Comparison of ENCODE assay signal across 18 cellular contexts in the genomic region with DNA sequence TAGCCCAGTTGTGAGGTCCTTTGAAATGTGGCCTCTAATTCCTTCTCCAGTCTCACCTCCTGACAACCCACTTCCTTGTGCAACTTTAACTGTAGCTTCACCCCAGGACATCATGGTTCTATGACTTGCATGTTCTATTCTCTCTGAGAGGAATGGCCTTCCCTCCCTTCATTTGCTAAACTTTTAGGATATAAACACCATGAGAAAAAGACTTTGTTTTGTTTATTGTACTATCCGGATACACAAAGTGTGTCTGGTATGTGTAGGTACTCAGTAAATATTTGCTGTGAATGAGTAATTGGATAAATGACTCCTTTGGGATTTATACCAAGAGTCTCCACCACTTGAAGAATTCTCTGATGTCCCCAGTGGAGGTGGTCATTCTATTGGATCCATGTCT.
"Had no signal": no experiment of that assay in that cellular context is flagged by ENCODE, and none has a peak within 500 bp of the region (broad histone marks: within the 10 kb centered on the region; RNA-seq: fewer than 3 reads in every experiment).

No MANE protein-coding gene starts in this region.

- H3K9me3 Mint-ChIP-seq: stimulated activated naive CD8-positive, alpha-beta T cell treated with anti-CD3 and anti-CD28 coated beads, Interleukin-15, Interleukin-2, amounts not matched to agents 100 ng/mL and 50 ng/mL, for 24 hours had no signal

- H3K4me3 Mint-ChIP-seq: central memory CD8-positive, alpha-beta T cell; naive thymus-derived CD4-positive, alpha-beta T cell; stimulated activated memory B cell treated with anti-CD40 and anti-IgM and Interleukin-4, amounts not matched to agents 10 μg/mL and 1 μg/mL and 100 μg/mL, for 72 hours; stimulated activated naive CD8-positive, alpha-beta T cell treated with anti-CD3 and anti-CD28 coated beads, Interleukin-15, Interleukin-2, amounts not matched to agents 100 ng/mL and 50 ng/mL, for 24 hours had no signal

- H3K36me3 Mint-ChIP-seq: stimulated activated memory B cell treated with anti-CD40 and anti-IgM and Interleukin-4, amounts not matched to agents 10 μg/mL and 1 μg/mL and 100 μg/mL, for 72 hours had no signal

- H3K27ac ChIP-seq: heart left ventricle, neutrophil, transverse colon had no signal

- ATAC-seq: heart left ventricle; naive thymus-derived CD4-positive, alpha-beta T cell; right cardiac atrium; stimulated activated memory B cell treated with anti-CD40 and anti-IgM and Interleukin-4, amounts not matched to agents 10 μg/mL and 1 μg/mL and 100 μg/mL, for 72 hours had no signal

- H3K4me1 ChIP-seq: transverse colon had no signal

- H3K4me3 ChIP-seq: heart left ventricle, transverse colon had no signal

- H3K27me3 Mint-ChIP-seq: stimulated activated memory B cell treated with anti-CD40 and anti-IgM and Interleukin-4, amounts not matched to agents 10 μg/mL and 1 μg/mL and 100 μg/mL, for 72 hours had no signal

- H3K36me3 ChIP-seq: heart left ventricle, neutrophil, transverse colon had no signal

- H3K27me3 ChIP-seq: heart left ventricle, transverse colon had no signal

- H3K27ac Mint-ChIP-seq: naive thymus-derived CD4-positive, alpha-beta T cell; stimulated activated memory B cell treated with anti-CD40 and anti-IgM and Interleukin-4, amounts not matched to agents 10 μg/mL and 1 μg/mL and 100 μg/mL, for 72 hours; stimulated activated naive CD8-positive, alpha-beta T cell treated with anti-CD3 and anti-CD28 coated beads, Interleukin-15, Interleukin-2, amounts not matched to agents 100 ng/mL and 50 ng/mL, for 24 hours had no signal

- H3K9me3 ChIP-seq: neutrophil, transverse colon had no signal

- H3K4me1 Mint-ChIP-seq: central memory CD8-positive, alpha-beta T cell; naive thymus-derived CD4-positive, alpha-beta T cell; stimulated activated memory B cell treated with anti-CD40 and anti-IgM and Interleukin-4, amounts not matched to agents 10 μg/mL and 1 μg/mL and 100 μg/mL, for 72 hours had no signal

- DNase-seq: effector memory CD4-positive, alpha-beta T cell; foreskin melanocyte; heart left ventricle; hypothalamus; kidney glomerular epithelial cell; mesendoderm; naive thymus-derived CD4-positive, alpha-beta T cell; nephron progenitor cell; posterior cingulate gyrus; right cardiac atrium; stimulated activated CD4-positive, alpha-beta T cell treated with anti-CD3 and anti-CD28 coated beads, Interleukin-15, amount 100 ng/mL, for 24 hours; stimulated activated CD4-positive, alpha-beta T cell treated with anti-CD3 and anti-CD28 coated beads, Interleukin-1b, Interleukin-23, amount 100 ng/mL, for 48 hours; stimulated activated CD4-positive, alpha-beta T cell treated with anti-CD3 and anti-CD28 coated beads, Interleukin-4, amount 100 ng/mL, for 24 hours; transverse colon had no signal
